Comparison of ENCODE assay signal across 18 cellular contexts in genomic region chr2:206028101-206028500, GRCh38.
"Had no signal": no experiment of that assay in that cellular context is flagged by ENCODE, and none has a peak within 500 bp of the region (broad histone marks: within the 10 kb centered on the region; RNA-seq: fewer than 3 reads in every experiment).

No MANE protein-coding gene starts in this region.

- DNase-seq: activated CD4-positive, alpha-beta T cell treated with anti-CD3 and anti-CD28 coated beads, Interleukin-2, amount 10 ng/mL, durations not matched to agents 24 days and 14 days; activated naive CD8-positive, alpha-beta T cell treated with anti-CD3 and anti-CD28 coated beads, Interleukin-2, amount 10 ng/mL, durations not matched to agents 7 days and 5 days; anterior cingulate cortex; colonic mucosa; immature natural killer cell; left colon; lower lobe of right lung; natural killer cell; posterior cingulate gyrus; right cardiac atrium; stimulated activated CD4-positive, alpha-beta T cell treated with anti-CD3 and anti-CD28 coated beads, Interleukin-2, amount 100 ng/mL, for 24 hours; stimulated activated naive CD4-positive, alpha-beta T cell treated with Interleukin-2 at 50 U/mL for 16 hours; T-helper 1 cell; T-helper 9 cell; tibial artery; uterus had no signal

- H3K9me3 ChIP-seq: colonic mucosa, lower lobe of right lung, tibial artery, uterus had no signal

- H3K36me3 ChIP-seq: uterus had no signal

- H3K4me3 ChIP-seq: colonic mucosa, gastroesophageal sphincter, lower lobe of right lung, tibial artery, uterus had no signal

- H3K27ac ChIP-seq: colonic mucosa, gastroesophageal sphincter, lower lobe of right lung, tibial artery, uterus had no signal

- H3K27ac Mint-ChIP-seq: activated CD4-positive, alpha-beta T cell treated with anti-CD3 and anti-CD28 coated beads, Interleukin-2, amount 10 ng/mL, durations not matched to agents 24 days and 14 days; activated naive CD8-positive, alpha-beta T cell treated with anti-CD3 and anti-CD28 coated beads, Interleukin-2, amount 10 ng/mL, durations not matched to agents 7 days and 5 days; natural killer cell had no signal

- H3K4me3 Mint-ChIP-seq: activated CD4-positive, alpha-beta T cell treated with anti-CD3 and anti-CD28 coated beads, Interleukin-2, amount 10 ng/mL, durations not matched to agents 24 days and 14 days; activated naive CD8-positive, alpha-beta T cell treated with anti-CD3 and anti-CD28 coated beads, Interleukin-2, amount 10 ng/mL, durations not matched to agents 7 days and 5 days; central memory CD8-positive, alpha-beta T cell; immature natural killer cell; natural killer cell had no signal

- H3K4me1 ChIP-seq: colonic mucosa, gastroesophageal sphincter, lower lobe of right lung, tibial artery, uterus had no signal

- H3K9me3 Mint-ChIP-seq: central memory CD8-positive, alpha-beta T cell; immature natural killer cell had no signal

- ATAC-seq: gastroesophageal sphincter, left colon, lower lobe of right lung, natural killer cell, right cardiac atrium had no signal

- H3K27me3 Mint-ChIP-seq: activated CD4-positive, alpha-beta T cell treated with anti-CD3 and anti-CD28 coated beads, Interleukin-2, amount 10 ng/mL, durations not matched to agents 24 days and 14 days; activated naive CD8-positive, alpha-beta T cell treated with anti-CD3 and anti-CD28 coated beads, Interleukin-2, amount 10 ng/mL, durations not matched to agents 7 days and 5 days; central memory CD8-positive, alpha-beta T cell had no signal

- H3K27me3 ChIP-seq: colonic mucosa, gastroesophageal sphincter, tibial artery, uterus had no signal
